7 cellular contexts compared by ENCODE assay signal in the genomic region with DNA sequence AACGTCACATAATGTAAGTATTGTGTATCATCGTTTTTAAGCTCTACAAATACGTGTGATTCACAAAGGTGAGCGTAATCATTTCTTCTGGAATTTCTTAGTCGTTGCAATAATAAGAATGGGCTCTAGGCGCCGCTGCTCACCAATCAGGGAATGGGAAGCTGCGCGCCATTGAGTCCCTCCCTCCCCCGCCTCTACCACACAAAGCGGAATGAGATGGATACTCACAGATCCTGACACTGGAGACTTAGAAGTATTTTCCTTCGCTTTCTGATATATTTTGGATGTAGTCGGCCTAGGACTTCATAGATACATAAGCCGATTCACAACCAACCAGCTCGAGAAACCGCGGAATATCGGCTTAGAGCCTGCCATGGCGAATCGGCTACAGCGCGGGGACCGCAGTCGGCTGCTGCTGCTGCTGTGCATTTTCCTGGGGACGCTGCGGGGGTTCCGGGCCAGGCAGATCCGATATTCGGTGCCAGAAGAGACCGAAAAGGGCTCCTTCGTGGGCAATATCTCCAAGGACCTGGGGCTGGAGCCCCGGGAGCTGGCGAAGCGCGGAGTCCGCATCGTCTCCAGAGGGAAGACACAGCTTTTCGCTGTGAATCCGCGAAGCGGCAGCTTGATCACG. TPM values are rescaled to one million over a fixed set of nuclear protein-coding genes. Genes with fewer than 3 reads are reported as not detected.
DNase-seq lines count a peak whose midpoint lies in the region; ATAC-seq and TF ChIP-seq lines count a peak whose summit lies in the region.

A gene (plus strand): TSS at position 197 of the 634 bp plus-strand sequence. CDS start 177 bp downstream, at position 374.

- H3K9me3 ChIP-seq in spleen: peaks cover 2 to 100% (median 96%) of the 10 kb centered on the region in 8 donors

- H3K27me3 ChIP-seq in spleen (replicated peaks in 1 of 7): peaks cover 0 to 89% (median 40%) of the 10 kb centered on the region in 7 donors

- peaks cover 16% of the 10 kb centered on the region for H3K4me1 Mint-ChIP-seq in activated naive CD4-positive, alpha-beta T cell treated with anti-CD3 and anti-CD28 coated beads, Interleukin-2, amount 10 ng/mL, durations not matched to agents 7 days and 5 days

- intact Hi-C loops in left ventricle myocardium superior (cut with micrococcal nuclease): no loop called here
- intact Hi-C loops in spleen (cut with DNase I; ENCODE audit: low total_unique reads): no loop called here

- peak within 1 kb of the TSS in 7 of 8 donors; percentile 6 to 67 (median 34) for H3K4me3 ChIP-seq in spleen

- H3K27me3 Mint-ChIP-seq in activated naive CD4-positive, alpha-beta T cell treated with anti-CD3 and anti-CD28 coated beads, Interleukin-2, amount 10 ng/mL, durations not matched to agents 7 days and 5 days: peaks cover 69% of the 10 kb centered on the region

- TF ChIP-seq CTCF in spleen (IDR thresholded peaks at IDR 0.05 in 8 of 11, conservative IDR thresholded peaks at IDR 0.05 in 3 of 11): peak in 8 of 11 experiments; percentile 17 to 58 (median 52)

- 8 to 10% (median 10%) methylated on average over 42 of the region's 42 CpGs for WGBS in spleen, 5 donors

- no peak for TF ChIP-seq POLR2A in GM18505 (IDR thresholded peaks at IDR 0.05; ENCODE audit: borderline replicate concordance, extremely low read depth, insufficient read depth, insufficient read length)
- no peak for TF ChIP-seq POLR2A in spleen (IDR thresholded peaks at IDR 0.05)

- CTCF ChIA-PET in activated naive CD4-positive, alpha-beta T cell treated with anti-CD3 and anti-CD28 coated beads, Interleukin-2, amount 10 ng/mL, durations not matched to agents 7 days and 5 days (lab: Charles Lee): interaction anchor here (0.7 to 3.3 kb wide), 29 partner anchors 8 to 194 kb away, joined by 3 to 35 read pairs (median 3); a partner anchor contains a TSS

- peaks cover 0 to 8% (median 0%) of the 10 kb centered on the region in 6 donors for H3K36me3 ChIP-seq in spleen

- H3K9me3 Mint-ChIP-seq in activated naive CD4-positive, alpha-beta T cell treated with anti-CD3 and anti-CD28 coated beads, Interleukin-2, amount 10 ng/mL, durations not matched to agents 7 days and 5 days: peaks cover 32% of the 10 kb centered on the region

- DNase-seq in HT-29 (ENCODE audit: low spot score) (peak; percentile 51), left ventricle myocardium superior (no peak), spleen (no peak), DMS153 (lab: John Stamatoyannopoulos, UW) (no peak), NCI-H526 treated with DMSO at 0.1 percent for 48 hours (lab: John Stamatoyannopoulos, UW) (no peak)
- DNase-seq in activated naive CD4-positive, alpha-beta T cell treated with anti-CD3 and anti-CD28 coated beads, Interleukin-2, amount 10 ng/mL, durations not matched to agents 7 days and 5 days: peak; percentile 52

- peak within 1 kb of the TSS; percentile 77 for H3K27ac Mint-ChIP-seq in activated naive CD4-positive, alpha-beta T cell treated with anti-CD3 and anti-CD28 coated beads, Interleukin-2, amount 10 ng/mL, durations not matched to agents 7 days and 5 days

- H3K36me3 Mint-ChIP-seq in activated naive CD4-positive, alpha-beta T cell treated with anti-CD3 and anti-CD28 coated beads, Interleukin-2, amount 10 ng/mL, durations not matched to agents 7 days and 5 days: peaks cover 21% of the 10 kb centered on the region

- H3K4me3 Mint-ChIP-seq in activated naive CD4-positive, alpha-beta T cell treated with anti-CD3 and anti-CD28 coated beads, Interleukin-2, amount 10 ng/mL, durations not matched to agents 7 days and 5 days: peak within 1 kb of the TSS; percentile 76

- peak; percentile 47 for ATAC-seq in GM18505 (IDR thresholded peaks at IDR 0.05; ENCODE audit: unreplicated experiment)
- ATAC-seq in left ventricle myocardium superior: peak; percentile 49

- H3K4me1 ChIP-seq in spleen: peaks cover 0 to 12% (median 3%) of the 10 kb centered on the region in 6 donors

- no peak within 1 kb of the TSS for H3K27ac ChIP-seq in spleen

RNA-seq across cellular contexts. Expression of the gene that starts here (rescaled TPM):
- total RNA-seq in HT-29 (2014; rRNA removed; shearing (Covaris generic)): 0.13 and 0.64 TPM in 2 replicates
- total RNA-seq in left ventricle myocardium superior: 5.0 TPM
- total RNA-seq in spleen: 1 to 10 TPM; 1.8 to 5.7 (median 3.2) TPM
- under 1 TPM; 0.13 to 0.26 (median 0.18) TPM for polyA plus RNA-seq in spleen

Comparison
In these comparisons a context has a peak if more than half of its experiments do, and no peak if none do; other contexts are left out.
1. Peak in DNase-seq in HT-29; RNA of the gene not detected or under 1 TPM.